ENCODE assay signal across 8 cellular contexts in genomic region chr1:152185544-152186391, GRCh38. TPM values are rescaled to one million over a fixed set of nuclear protein-coding genes. Genes with fewer than 3 reads are reported as not detected.
A peak's percentile ranks its signal among the peaks of the same experiment; 100 is the strongest.
DNase-seq lines count a peak whose midpoint lies in the region; ATAC-seq and TF ChIP-seq lines count a peak whose summit lies in the region.

No MANE protein-coding gene starts in this region.

- H3F3A ChIP-seq in Loucy (ENCODE audit: low read depth), result no peaks in the 10 kb centered on the region

- H3K36me3 ChIP-seq in Loucy (ENCODE audit: insufficient read depth, low read length) (no peaks in the 10 kb centered on the region), ascending aorta (no peaks in the 10 kb centered on the region), hepatocyte (replicated peaks; ENCODE audit: insufficient read depth, low read depth) (no peaks in the 10 kb centered on the region)

- H3K27me3 ChIP-seq in Loucy (ENCODE audit: insufficient read depth, low read length, poor library complexity, severe bottlenecking) (no peaks in the 10 kb centered on the region), ascending aorta (no peaks in the 10 kb centered on the region), hepatocyte (no peaks in the 10 kb centered on the region)

- H3K27ac ChIP-seq in ascending aorta (no peak overlapping the region), hepatocyte (no peak overlapping the region)

- H3K4me3 ChIP-seq in Loucy (ENCODE audit: low read length, poor library complexity, severe bottlenecking), result no peak overlapping the region
- H3K4me3 ChIP-seq in ascending aorta, result no peak overlapping the region
- H3K4me3 ChIP-seq in hepatocyte, result no peak overlapping the region

- no peaks in the 10 kb centered on the region for H3K9me2 ChIP-seq in Loucy (replicated peaks; ENCODE audit: low read depth, low read length)
- no peaks in the 10 kb centered on the region for H3K9me2 ChIP-seq in hepatocyte (replicated peaks; ENCODE audit: insufficient read depth)

- peak overlapping the region; percentile 48 for H2AFZ ChIP-seq in Loucy (ENCODE audit: low read length)
- H2AFZ ChIP-seq in hepatocyte, result no peak overlapping the region

- H3K4me1 ChIP-seq in Loucy (ENCODE audit: insufficient read depth, low read length, poor library complexity, severe bottlenecking), result peaks cover 5% of the 10 kb centered on the region
- no peaks in the 10 kb centered on the region for H3K4me1 ChIP-seq in ascending aorta
- H3K4me1 ChIP-seq in hepatocyte (ENCODE audit: insufficient read depth), result no peaks in the 10 kb centered on the region

- 20% methylated on average over 8 of the region's 8 CpGs for WGBS in hepatocyte (ENCODE audit: low lambda C conversion rate, missing lambda C conversion rate)

- H3K4me2 ChIP-seq in Loucy (ENCODE audit: low read depth, low read length, poor library complexity, severe bottlenecking) (no peak overlapping the region), hepatocyte (no peak overlapping the region)

- H3K9me3 ChIP-seq in Loucy (ENCODE audit: insufficient read depth, low read depth, low read length) (no peaks in the 10 kb centered on the region), ascending aorta (no peaks in the 10 kb centered on the region), hepatocyte (ENCODE audit: low read depth) (no peaks in the 10 kb centered on the region)

- no peak for DNase-seq in Right ventricle myocardium inferior (ENCODE audit: missing footprints)
- DNase-seq in cardiac septum (ENCODE audit: low spot score), result no peak
- DNase-seq in SIG-M5 treated with dmso at 0.1 percent for 504 hours (lab: John Stamatoyannopoulos, UW; ENCODE audit: unreplicated experiment), result peak; percentile 92
- DNase-seq in ascending aorta (ENCODE audit: low spot score in 2 of 2), result peak in 1 of 2 donors; percentile 65
- peak; percentile 60 for DNase-seq in hepatocyte (ENCODE audit: low spot score)
- DNase-seq in stimulated activated CD4-positive, alpha-beta T cell treated with anti-CD3 and anti-CD28 coated beads, Interleukin-12 subunit alpha, Interleukin-12 subunit beta, amount 100 ng/mL, for 4 hours, result peak; percentile 11

- peak; percentile 49 for ATAC-seq in Right ventricle myocardium inferior
- no peak for ATAC-seq in GM21528 (IDR thresholded peaks at IDR 0.05; ENCODE audit: low FRiP score, unreplicated experiment)

- H3K79me2 ChIP-seq in Loucy (ENCODE audit: insufficient read depth, low read length), result no peaks in the 10 kb centered on the region
- H3K79me2 ChIP-seq in hepatocyte, result no peaks in the 10 kb centered on the region

- no peak overlapping the region for H3K9ac ChIP-seq in Loucy (ENCODE audit: low read depth, low read length, poor library complexity, severe bottlenecking)

- intact Hi-C loops in Right ventricle myocardium inferior (cut with DNase I) (loop anchor here (1.0 to 10.0 kb wide), 3 partner anchors 45 to 251 kb away; no protein-coding TSS in a partner anchor), cardiac septum (cut with DNase I) (loop anchor here (2.0 kb wide), 2 partner anchors 45 to 133 kb away; no protein-coding TSS in a partner anchor), ascending aorta (cut with DNase I) (loop anchor here (1.0 to 5.0 kb wide), 3 partner anchors 43 to 257 kb away; no protein-coding TSS in a partner anchor)

- H4K20me1 ChIP-seq in Loucy (ENCODE audit: insufficient read depth, low read length, poor library complexity, severe bottlenecking) (no peaks in the 10 kb centered on the region), hepatocyte (ENCODE audit: insufficient read depth, poor library complexity, severe bottlenecking) (no peaks in the 10 kb centered on the region)

- TF ChIP-seq CTCF in Loucy (conservative IDR thresholded peaks at IDR 0.05; ENCODE audit: low read length) (peak; percentile 87), ascending aorta (IDR thresholded peaks at IDR 0.05) (peak; percentile 68 to 76 (median 74)), hepatocyte (IDR thresholded peaks at IDR 0.05; ENCODE audit: poor library complexity) (peak; percentile 63)

RNA-seq across cellular contexts. Expression of gene RPTN, which starts 26.7 kb away (rescaled TPM):
- total RNA-seq in Right ventricle myocardium inferior (not detected), cardiac septum (not detected), ascending aorta (not detected), hepatocyte (not detected in 2 replicates)
- not detected in 2 replicates for polyA plus RNA-seq in hepatocyte

RNA-seq across cellular contexts. Expression of gene HRNR, which starts 38.2 kb away (rescaled TPM):
- total RNA-seq in Right ventricle myocardium inferior (not detected), cardiac septum (not detected), ascending aorta (not detected), hepatocyte (not detected in 2 replicates)
- polyA plus RNA-seq in hepatocyte, result not detected in 2 replicates

Comparison
In these comparisons a context has a peak if more than half of its experiments do, and no peak if none do; other contexts are left out.
1. DNase-seq: peak in SIG-M5 treated with dmso at 0.1 percent for 504 hours (single experiment), hepatocyte (single experiment) and stimulated activated CD4-positive, alpha-beta T cell treated with anti-CD3 and anti-CD28 coated beads, Interleukin-12 subunit alpha, Interleukin-12 subunit beta, amount 100 ng/mL, for 4 hours (single experiment); none in Right ventricle myocardium inferior (single experiment) and cardiac septum (single experiment).
2. Peak in every context shown above with its lines, with median percentiles within 50 percentile points of each other: CTCF ChIP-seq.